17 cellular contexts compared by ENCODE assay signal in genomic region chr1:30998171-30998570, GRCh38.
DNase-seq lines count a peak whose midpoint lies in the region; ATAC-seq and TF ChIP-seq lines count a peak whose summit lies in the region.
"Had no signal": no experiment of that assay in that cellular context is flagged by ENCODE, and none has a peak within 500 bp of the region (broad histone marks: within the 10 kb centered on the region; RNA-seq: fewer than 3 reads in every experiment).

No MANE protein-coding gene starts in this region.

- no peaks in the 10 kb centered on the region for H3K9me3 ChIP-seq in CD4-positive, CD25-positive, alpha-beta regulatory T cell (ENCODE audit: control insufficient read depth in 2 of 2, low read length in 2 of 2)
- no peaks in the 10 kb centered on the region for H3K9me3 ChIP-seq in Karpas-422 (ENCODE audit: low read length)
- H3K9me3 ChIP-seq: MG63 had no signal

- H3K4me3 Mint-ChIP-seq in CD4-positive, CD25-positive, alpha-beta regulatory T cell: peak overlapping the region; percentile 21 to 53 (median 38)
- H3K4me3 Mint-ChIP-seq in GM23338 (no peak overlapping the region), progenitor cell of endocrine pancreas (ENCODE audit: low read depth) (no peak overlapping the region)
- no peak overlapping the region for H3K4me3 Mint-ChIP-seq in activated naive CD8-positive, alpha-beta T cell treated with anti-CD3 and anti-CD28 coated beads for 36 hours

- H3K4me2 ChIP-seq in GM23338 (no peak overlapping the region), Karpas-422 (ENCODE audit: low read depth, low read length, poor library complexity, severe bottlenecking) (no peak overlapping the region)
- H3K4me2 ChIP-seq: KMS-11 had no signal

- peaks cover 64% of the 10 kb centered on the region for H3K36me3 Mint-ChIP-seq in CD4-positive, CD25-positive, alpha-beta regulatory T cell
- H3K36me3 Mint-ChIP-seq in GM23338 (ENCODE audit: low read depth) (peaks cover 34% of the 10 kb centered on the region), progenitor cell of endocrine pancreas (ENCODE audit: insufficient read depth) (peaks cover 29% of the 10 kb centered on the region)
- peaks cover 39% of the 10 kb centered on the region for H3K36me3 Mint-ChIP-seq in activated naive CD8-positive, alpha-beta T cell treated with anti-CD3 and anti-CD28 coated beads for 36 hours

- no peak overlapping the region for H3K9ac ChIP-seq in Karpas-422 (ENCODE audit: low read length)
- H3K9ac ChIP-seq: GM23248, KMS-11 had no signal

- H3K27ac Mint-ChIP-seq in CD4-positive, CD25-positive, alpha-beta regulatory T cell: peak overlapping the region; percentile 32 to 75 (median 56)
- H3K27ac Mint-ChIP-seq in GM23338 (peak overlapping the region; percentile 34; the same call in 1 of the 2 replicates), progenitor cell of endocrine pancreas (peak overlapping the region; percentile 4)
- peak overlapping the region; percentile 16 for H3K27ac Mint-ChIP-seq in activated naive CD8-positive, alpha-beta T cell treated with anti-CD3 and anti-CD28 coated beads for 36 hours

- peak in 1 of 3 donors; percentile 29 for DNase-seq in CD4-positive, CD25-positive, alpha-beta regulatory T cell
- DNase-seq in GM23338 (ENCODE audit: low spot score): no peak
- no peak for DNase-seq in activated naive CD8-positive, alpha-beta T cell treated with anti-CD3 and anti-CD28 coated beads for 36 hours
- no peak for DNase-seq in progenitor cell of endocrine pancreas (ENCODE audit: low spot score, unreplicated experiment)
- DNase-seq in GDM1 (lab: John Stamatoyannopoulos, UW): no peak
- no peak for DNase-seq in Karpas-422
- no peak for DNase-seq in NCI-H1694 (lab: John Stamatoyannopoulos, UW)
- DNase-seq: AML-193, DMS79 treated with DMSO at 0.1 percent for 48 hours, GM23248, MG63, NCI-H1092 treated with DMSO at 0.1 percent for 48 hours, NCI-H187, NCI-H446 treated with DMSO at 0.1 percent for 48 hours, NCI-H748 treated with DMSO at 0.1 percent for 48 hours had no signal

- H4K20me1 ChIP-seq in GM23338 (replicated peaks; ENCODE audit: insufficient read depth) (peaks cover 71% of the 10 kb centered on the region), Karpas-422 (ENCODE audit: insufficient read depth, low read depth, low read length) (no peaks in the 10 kb centered on the region)

- no peaks in the 10 kb centered on the region for H3K9me2 ChIP-seq in GM23338 (ENCODE audit: insufficient read depth)
- H3K9me2 ChIP-seq in Karpas-422 (replicated peaks; ENCODE audit: insufficient read depth, low read length): no peaks in the 10 kb centered on the region

- H3K27ac ChIP-seq in CD4-positive, CD25-positive, alpha-beta regulatory T cell (ENCODE audit: insufficient read depth, low read length, poor library complexity, severe bottlenecking): no peak overlapping the region
- peak overlapping the region; percentile 78 for H3K27ac ChIP-seq in GM23338 (ENCODE audit: low read depth)
- H3K27ac ChIP-seq in Karpas-422 (ENCODE audit: low read length): no peak overlapping the region
- H3K27ac ChIP-seq: GM23248, KMS-11 had no signal

- H3K36me3 ChIP-seq in CD4-positive, CD25-positive, alpha-beta regulatory T cell (ENCODE audit: control insufficient read depth, insufficient read depth, low read length): peaks cover 62% of the 10 kb centered on the region
- H3K36me3 ChIP-seq in GM23338 (ENCODE audit: insufficient read depth) (no peaks in the 10 kb centered on the region; the same call in 1 of the 2 replicates), Karpas-422 (ENCODE audit: insufficient read depth, low read length) (peaks cover 41% of the 10 kb centered on the region; the same call in 1 of the 2 replicates)

- no peaks in the 10 kb centered on the region for H3F3A ChIP-seq in GM23338 (replicated peaks; ENCODE audit: low read depth)

- peaks cover 7% of the 10 kb centered on the region for H3K4me1 ChIP-seq in CD4-positive, CD25-positive, alpha-beta regulatory T cell (ENCODE audit: control insufficient read depth, insufficient read depth, low read length, poor library complexity, severe bottlenecking)
- H3K4me1 ChIP-seq in GM23338 (ENCODE audit: insufficient read depth): no peaks in the 10 kb centered on the region; the same call in 1 of the 2 replicates
- H3K4me1 ChIP-seq in Karpas-422 (ENCODE audit: low read length): peaks cover 20% of the 10 kb centered on the region

- H2AFZ ChIP-seq in GM23338 (no peak overlapping the region), Karpas-422 (ENCODE audit: low read length) (no peak overlapping the region)
- H2AFZ ChIP-seq: GM23248 had no signal

- H3K9me3 Mint-ChIP-seq in CD4-positive, CD25-positive, alpha-beta regulatory T cell: no peaks in the 10 kb centered on the region
- no peaks in the 10 kb centered on the region for H3K9me3 Mint-ChIP-seq in GM23338
- no peaks in the 10 kb centered on the region for H3K9me3 Mint-ChIP-seq in activated naive CD8-positive, alpha-beta T cell treated with anti-CD3 and anti-CD28 coated beads for 36 hours
- H3K9me3 Mint-ChIP-seq in progenitor cell of endocrine pancreas (ENCODE audit: low read depth): no peaks in the 10 kb centered on the region

- ATAC-seq in CD4-positive, CD25-positive, alpha-beta regulatory T cell (ENCODE audit: low read depth in 2 of 2): no peak
- no peak for ATAC-seq in GM23338
- ATAC-seq: HepG2 had no signal

- H3K4me1 Mint-ChIP-seq in CD4-positive, CD25-positive, alpha-beta regulatory T cell: peaks cover 43 to 76% (median 63%) of the 10 kb centered on the region in 4 donors
- H3K4me1 Mint-ChIP-seq in GM23338 (peaks cover 15% of the 10 kb centered on the region; the same call in 2 of the 3 replicates), progenitor cell of endocrine pancreas (ENCODE audit: low read depth) (peaks cover 20% of the 10 kb centered on the region)
- H3K4me1 Mint-ChIP-seq in activated naive CD8-positive, alpha-beta T cell treated with anti-CD3 and anti-CD28 coated beads for 36 hours: peaks cover 30% of the 10 kb centered on the region

- TF ChIP-seq CTCF in GM23338 (conservative IDR thresholded peaks at IDR 0.05; ENCODE audit: low read depth in 2 of 2) (no peak), progenitor cell of endocrine pancreas (IDR thresholded peaks at IDR 0.05; ENCODE audit: unreplicated experiment) (no peak)

- H3K27me3 Mint-ChIP-seq in CD4-positive, CD25-positive, alpha-beta regulatory T cell: no peaks in the 10 kb centered on the region
- H3K27me3 Mint-ChIP-seq in GM23338 (ENCODE audit: insufficient read depth, low read depth, poor library complexity) (no peaks in the 10 kb centered on the region), progenitor cell of endocrine pancreas (no peaks in the 10 kb centered on the region)
- no peaks in the 10 kb centered on the region for H3K27me3 Mint-ChIP-seq in activated naive CD8-positive, alpha-beta T cell treated with anti-CD3 and anti-CD28 coated beads for 36 hours

- H3K27me3 ChIP-seq in CD4-positive, CD25-positive, alpha-beta regulatory T cell (ENCODE audit: control insufficient read depth, insufficient read depth, low read length): no peaks in the 10 kb centered on the region
- H3K27me3 ChIP-seq in GM23338 (ENCODE audit: insufficient read depth): no peaks in the 10 kb centered on the region
- H3K27me3 ChIP-seq in Karpas-422 (ENCODE audit: low read length): no peaks in the 10 kb centered on the region
- H3K27me3 ChIP-seq: MG63 had no signal

- H3K79me2 ChIP-seq in GM23338 (replicated peaks; ENCODE audit: insufficient read depth) (peaks cover 99% of the 10 kb centered on the region), Karpas-422 (ENCODE audit: low read length) (peaks cover 94% of the 10 kb centered on the region)

- no peak overlapping the region for H3K4me3 ChIP-seq in CD4-positive, CD25-positive, alpha-beta regulatory T cell (ENCODE audit: low read depth, low read length)
- H3K4me3 ChIP-seq in GM23338 (no peak overlapping the region), Karpas-422 (ENCODE audit: low read length) (no peak overlapping the region)
- H3K4me3 ChIP-seq: GM23248, MG63 had no signal

TF ChIP-seq in GM23338, 12 proteins besides CTCF, POLR2A, EP300 and RAD21:
- TF ChIP-seq ETS1 (IDR thresholded peaks at IDR 0.05) (no peak), EZH2phosphoT487 (IDR thresholded peaks at IDR 0.05; ENCODE audit: unreplicated experiment) (no peak), POLR2AphosphoS5 (IDR thresholded peaks at IDR 0.05; ENCODE audit: low read depth) (no peak), STAT1 (IDR thresholded peaks at IDR 0.05; ENCODE audit: unreplicated experiment) (no peak)

Comparison
In these comparisons a context has a peak if more than half of its experiments do, and no peak if none do; other contexts are left out.
1. H3K27ac Mint-ChIP-seq: peak in every context shown above with its lines; median percentile 56 in CD4-positive, CD25-positive, alpha-beta regulatory T cell; 34 in GM23338; 16 in activated naive CD8-positive, alpha-beta T cell treated with anti-CD3 and anti-CD28 coated beads for 36 hours; 4 in progenitor cell of endocrine pancreas.
2. H3K4me3 Mint-ChIP-seq: peak in CD4-positive, CD25-positive, alpha-beta regulatory T cell (4 of 4); none in GM23338 (single experiment), activated naive CD8-positive, alpha-beta T cell treated with anti-CD3 and anti-CD28 coated beads for 36 hours (single experiment) and progenitor cell of endocrine pancreas (single experiment).